Comparison of ENCODE assay signal across 9 cellular contexts in the genomic region with DNA sequence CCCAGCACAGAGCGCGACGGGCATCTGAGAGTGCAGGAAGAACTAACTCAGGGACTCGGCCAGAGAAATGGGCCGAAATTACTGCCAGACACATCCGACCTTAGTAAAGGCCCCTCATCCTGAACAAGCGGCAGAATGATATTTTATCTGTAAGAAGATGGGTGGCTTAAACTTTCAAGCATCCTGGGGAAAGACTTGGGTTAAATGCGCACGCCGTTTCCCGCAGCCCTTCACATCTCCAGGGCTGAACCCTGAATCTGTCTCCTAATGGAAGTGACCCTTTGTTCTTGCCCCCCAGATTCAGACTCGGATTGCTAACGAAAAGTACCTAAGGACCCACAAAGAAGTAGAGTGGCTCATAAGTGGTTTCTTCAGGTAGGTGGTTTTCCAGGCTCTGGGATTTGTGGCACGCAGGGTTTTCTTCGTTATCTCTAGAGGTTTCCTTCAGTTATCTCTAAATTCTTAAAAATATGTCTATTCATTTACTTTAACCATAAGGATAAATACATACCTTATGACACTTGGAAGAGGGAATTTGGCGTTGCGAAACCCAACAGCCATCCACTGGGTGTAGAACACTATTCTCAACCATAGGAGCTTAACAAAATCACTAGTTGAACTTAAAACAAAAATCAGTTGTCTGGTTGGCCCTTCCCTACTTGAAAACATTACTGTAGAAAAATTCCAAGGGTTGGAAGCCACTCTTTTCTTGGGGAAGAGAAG. TPM values are rescaled to one million over a fixed set of nuclear protein-coding genes. Genes with fewer than 3 reads are reported as not detected.
DNase-seq lines count a peak whose midpoint lies in the region; ATAC-seq and TF ChIP-seq lines count a peak whose summit lies in the region.
"Had no signal": no experiment of that assay in that cellular context is flagged by ENCODE, and none has a peak within 500 bp of the region (broad histone marks: within the 10 kb centered on the region; RNA-seq: fewer than 3 reads in every experiment).

No MANE protein-coding gene starts in this region.

- H2AFZ ChIP-seq in SK-N-SH (ENCODE audit: low read depth) = peak overlapping the region; percentile 90; the same call in 1 of the 2 replicates

- no peaks in the 10 kb centered on the region for H4K20me1 ChIP-seq in SK-N-SH (ENCODE audit: insufficient read depth)

- CTCF ChIA-PET in SK-N-SH (lab: Yijun Ruan, JAX) = interaction anchor here (0.8 to 2.8 kb wide), 7 partner anchors 13 to 127 kb away, joined by 3 to 10 read pairs (median 3); no protein-coding TSS in a partner anchor
- CTCF ChIA-PET in activated CD4-positive, alpha-beta memory T cell treated with anti-CD3 and anti-CD28 coated beads, Interleukin-2, amount 10 ng/mL, durations not matched to agents 7 days and 5 days (lab: Charles Lee) = interaction anchor here (2.5 kb wide), 1 partner anchor 13 kb away, joined by 10 read pairs; no protein-coding TSS in a partner anchor

- H3K27ac Mint-ChIP-seq in activated CD4-positive, alpha-beta memory T cell treated with anti-CD3 and anti-CD28 coated beads, Interleukin-2, amount 10 ng/mL, durations not matched to agents 7 days and 5 days = no peak overlapping the region
- no peak overlapping the region for H3K27ac Mint-ChIP-seq in stimulated activated memory B cell treated with anti-CD40 and anti-IgM and Interleukin-4, amounts not matched to agents 10 μg/mL and 1 μg/mL and 100 μg/mL, for 72 hours

- H3K27me3 ChIP-seq in SK-N-SH (ENCODE audit: insufficient read depth) = peaks cover 16% of the 10 kb centered on the region
- peaks cover 58% of the 10 kb centered on the region for H3K27me3 ChIP-seq in iPS-15b (ENCODE audit: control insufficient read depth, insufficient read depth, low read length)

- H3K36me3 Mint-ChIP-seq in activated CD4-positive, alpha-beta memory T cell treated with anti-CD3 and anti-CD28 coated beads, Interleukin-2, amount 10 ng/mL, durations not matched to agents 7 days and 5 days (ENCODE audit: low read depth) = no peaks in the 10 kb centered on the region
- no peaks in the 10 kb centered on the region for H3K36me3 Mint-ChIP-seq in stimulated activated memory B cell treated with anti-CD40 and anti-IgM and Interleukin-4, amounts not matched to agents 10 μg/mL and 1 μg/mL and 100 μg/mL, for 72 hours

- H3K9me2 ChIP-seq in SK-N-SH = no peaks in the 10 kb centered on the region

- ATAC-seq in SK-N-SH treated with all-trans-retinoic acid at 6 μM for 48 hours (no peak), GM18519 (IDR thresholded peaks at IDR 0.05; ENCODE audit: low FRiP score, unreplicated experiment) (no peak)
- ATAC-seq in stimulated activated memory B cell treated with anti-CD40 and anti-IgM and Interleukin-4, amounts not matched to agents 10 μg/mL and 1 μg/mL and 100 μg/mL, for 72 hours = no peak

- H3K36me3 ChIP-seq in SK-N-SH (replicated peaks in 1 of 2; ENCODE audit: control insufficient read depth in 1 of 2, insufficient read depth in 2 of 2, low read length in 1 of 2) = no peaks in the 10 kb centered on the region
- H3K36me3 ChIP-seq in iPS-15b (ENCODE audit: control insufficient read depth, insufficient read depth, low read length) = no peaks in the 10 kb centered on the region

- no peaks in the 10 kb centered on the region for H3K9me3 Mint-ChIP-seq in activated CD4-positive, alpha-beta memory T cell treated with anti-CD3 and anti-CD28 coated beads, Interleukin-2, amount 10 ng/mL, durations not matched to agents 7 days and 5 days
- no peaks in the 10 kb centered on the region for H3K9me3 Mint-ChIP-seq in stimulated activated memory B cell treated with anti-CD40 and anti-IgM and Interleukin-4, amounts not matched to agents 10 μg/mL and 1 μg/mL and 100 μg/mL, for 72 hours

- DNase-seq in SK-N-SH (no peak), NCI-H345 treated with DMSO at 0.1 percent for 48 hours (lab: John Stamatoyannopoulos, UW; ENCODE audit: unreplicated experiment) (no peak)
- no peak for DNase-seq in activated CD4-positive, alpha-beta memory T cell treated with anti-CD3 and anti-CD28 coated beads, Interleukin-2, amount 10 ng/mL, durations not matched to agents 7 days and 5 days
- no peak for DNase-seq in activated CD4-positive, alpha-beta T cell treated with anti-CD3 and anti-CD28 coated beads for 48 hours

- H3K27ac ChIP-seq in SK-N-SH (ENCODE audit: low read depth in 2 of 2, low read length in 1 of 2) = no peak overlapping the region; a peak in 1 of 4 replicates

- H3K4me2 ChIP-seq in SK-N-SH = peak overlapping the region; percentile 83

- H3K9me3 ChIP-seq in SK-N-SH (no peaks in the 10 kb centered on the region), iPS-15b (ENCODE audit: control insufficient read depth, insufficient read depth, low read length) (no peaks in the 10 kb centered on the region)

- WGBS in SK-N-SH (ENCODE audit: low lambda C conversion rate) = 52% methylated on average over 17 of the region's 17 CpGs

- POLR2A ChIA-PET in SK-N-SH (lab: Yijun Ruan, JAX) = no interaction called here
- POLR2A ChIA-PET in activated CD4-positive, alpha-beta memory T cell treated with anti-CD3 and anti-CD28 coated beads, Interleukin-2, amount 10 ng/mL, durations not matched to agents 7 days and 5 days (lab: Charles Lee) = no interaction called here

- H3K27me3 Mint-ChIP-seq in activated CD4-positive, alpha-beta memory T cell treated with anti-CD3 and anti-CD28 coated beads, Interleukin-2, amount 10 ng/mL, durations not matched to agents 7 days and 5 days = peaks cover 67% of the 10 kb centered on the region
- H3K27me3 Mint-ChIP-seq in stimulated activated memory B cell treated with anti-CD40 and anti-IgM and Interleukin-4, amounts not matched to agents 10 μg/mL and 1 μg/mL and 100 μg/mL, for 72 hours = peaks cover 62% of the 10 kb centered on the region

- no peaks in the 10 kb centered on the region for H3K79me2 ChIP-seq in SK-N-SH (ENCODE audit: insufficient read depth)

- H3K9ac ChIP-seq in SK-N-SH (no peak overlapping the region), iPS-15b (ENCODE audit: low read depth, low read length) (no peak overlapping the region)

- TF ChIP-seq EP300 in SK-N-SH (IDR thresholded peaks at IDR 0.05; ENCODE audit: borderline replicate concordance in 1 of 2, low read depth in 1 of 2, low read length in 1 of 2) = no peak

- peaks cover 20% of the 10 kb centered on the region for H3K4me1 Mint-ChIP-seq in activated CD4-positive, alpha-beta memory T cell treated with anti-CD3 and anti-CD28 coated beads, Interleukin-2, amount 10 ng/mL, durations not matched to agents 7 days and 5 days
- peaks cover 22% of the 10 kb centered on the region for H3K4me1 Mint-ChIP-seq in stimulated activated memory B cell treated with anti-CD40 and anti-IgM and Interleukin-4, amounts not matched to agents 10 μg/mL and 1 μg/mL and 100 μg/mL, for 72 hours

- H3K4me3 Mint-ChIP-seq in activated CD4-positive, alpha-beta memory T cell treated with anti-CD3 and anti-CD28 coated beads, Interleukin-2, amount 10 ng/mL, durations not matched to agents 7 days and 5 days = peak overlapping the region; percentile 52
- H3K4me3 Mint-ChIP-seq in stimulated activated memory B cell treated with anti-CD40 and anti-IgM and Interleukin-4, amounts not matched to agents 10 μg/mL and 1 μg/mL and 100 μg/mL, for 72 hours = peak overlapping the region; percentile 85

- no peak for TF ChIP-seq CTCF in SK-N-SH (IDR thresholded peaks at IDR 0.05)

- H3K4me3 ChIP-seq in SK-N-SH (ENCODE audit: low read depth in 2 of 2, low read length in 1 of 2) (peak overlapping the region; percentile 59 to 73), iPS-15b (ENCODE audit: low read depth, low read length) (peak overlapping the region; percentile 71)

- TF ChIP-seq RAD21 in SK-N-SH (IDR thresholded peaks at IDR 0.05; ENCODE audit: low read length) = no peak

- no peaks in the 10 kb centered on the region for H3F3A ChIP-seq in SK-N-SH (replicated peaks; ENCODE audit: insufficient read depth)

- peaks cover 0 to 36% of the 10 kb centered on the region in 2 experiments; a peak in 3 of 4 replicates for H3K4me1 ChIP-seq in SK-N-SH (ENCODE audit: control insufficient read depth in 1 of 2, insufficient read depth in 2 of 2, low read depth in 1 of 2, low read length in 1 of 2)
- peaks cover 18% of the 10 kb centered on the region for H3K4me1 ChIP-seq in iPS-15b (ENCODE audit: control insufficient read depth, insufficient read depth, low read length)

TF ChIP-seq in SK-N-SH, 30 proteins besides CTCF, POLR2A, EP300 and RAD21 (continues in another document):
- TF ChIP-seq, protein P1, sequence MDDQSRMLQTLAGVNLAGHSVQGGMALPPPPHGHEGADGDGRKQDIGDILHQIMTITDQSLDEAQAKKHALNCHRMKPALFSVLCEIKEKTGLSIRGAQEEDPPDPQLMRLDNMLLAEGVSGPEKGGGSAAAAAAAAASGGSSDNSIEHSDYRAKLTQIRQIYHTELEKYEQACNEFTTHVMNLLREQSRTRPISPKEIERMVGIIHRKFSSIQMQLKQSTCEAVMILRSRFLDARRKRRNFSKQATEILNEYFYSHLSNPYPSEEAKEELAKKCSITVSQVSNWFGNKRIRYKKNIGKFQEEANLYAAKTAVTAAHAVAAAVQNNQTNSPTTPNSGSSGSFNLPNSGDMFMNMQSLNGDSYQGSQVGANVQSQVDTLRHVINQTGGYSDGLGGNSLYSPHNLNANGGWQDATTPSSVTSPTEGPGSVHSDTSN (IDR thresholded peaks at IDR 0.05) = no peak

TF ChIP-seq in SK-N-SH treated with all-trans-retinoic acid at 6 μM for 48 hours, 23 proteins besides CTCF, POLR2A, EP300 and RAD21 (continues in another document):
- TF ChIP-seq ZC3H10 (CRISPR knock-in tag; IDR thresholded peaks at IDR 0.05) (no peak), ESRRG (CRISPR knock-in tag; IDR thresholded peaks at IDR 0.05) (no peak)

RNA-seq across cellular contexts. Expression of a gene that starts 0.6 kb away (rescaled TPM):
- not detected in 2 replicates for polyA plus RNA-seq in SK-N-SH (2012; rRNA removed)
- polyA plus RNA-seq in SK-N-SH (2012; cell fraction: cytosol; rRNA removed) = not detected in 2 replicates
- polyA plus RNA-seq in SK-N-SH (2012; cell fraction: nucleus; rRNA removed) = not detected in 2 replicates
- not detected for total RNA-seq in activated CD4-positive, alpha-beta memory T cell treated with anti-CD3 and anti-CD28 coated beads, Interleukin-2, amount 10 ng/mL, durations not matched to agents 7 days and 5 days
- total RNA-seq: bronchial epithelial cell had no signal

RNA-seq across cellular contexts. Expression of a gene that starts 5.3 kb away (rescaled TPM):
- 0.25 and 0.65 TPM in 2 replicates for polyA plus RNA-seq in SK-N-SH (2012; rRNA removed)
- 0.49 and 0.84 TPM in 2 replicates for polyA plus RNA-seq in SK-N-SH (2012; cell fraction: cytosol; rRNA removed)
- polyA plus RNA-seq in SK-N-SH (2012; cell fraction: nucleus; rRNA removed) = 1.3 and 2.3 TPM in 2 replicates
- total RNA-seq in activated CD4-positive, alpha-beta memory T cell treated with anti-CD3 and anti-CD28 coated beads, Interleukin-2, amount 10 ng/mL, durations not matched to agents 7 days and 5 days = not detected
- total RNA-seq: bronchial epithelial cell had no signal

RNA-seq across cellular contexts. Expression of a gene that starts 41.3 kb away (rescaled TPM):
- polyA plus RNA-seq in SK-N-SH (2012; rRNA removed) = 76.2 and 87.5 TPM in 2 replicates
- 79.0 and 80.5 TPM in 2 replicates for polyA plus RNA-seq in SK-N-SH (2012; cell fraction: cytosol; rRNA removed)
- 62.5 and 85.0 TPM in 2 replicates for polyA plus RNA-seq in SK-N-SH (2012; cell fraction: nucleus; rRNA removed)
- total RNA-seq in activated CD4-positive, alpha-beta memory T cell treated with anti-CD3 and anti-CD28 coated beads, Interleukin-2, amount 10 ng/mL, durations not matched to agents 7 days and 5 days = 10 to 100 TPM; 97.9 to 98.9 TPM
